In the genomic region with DNA sequence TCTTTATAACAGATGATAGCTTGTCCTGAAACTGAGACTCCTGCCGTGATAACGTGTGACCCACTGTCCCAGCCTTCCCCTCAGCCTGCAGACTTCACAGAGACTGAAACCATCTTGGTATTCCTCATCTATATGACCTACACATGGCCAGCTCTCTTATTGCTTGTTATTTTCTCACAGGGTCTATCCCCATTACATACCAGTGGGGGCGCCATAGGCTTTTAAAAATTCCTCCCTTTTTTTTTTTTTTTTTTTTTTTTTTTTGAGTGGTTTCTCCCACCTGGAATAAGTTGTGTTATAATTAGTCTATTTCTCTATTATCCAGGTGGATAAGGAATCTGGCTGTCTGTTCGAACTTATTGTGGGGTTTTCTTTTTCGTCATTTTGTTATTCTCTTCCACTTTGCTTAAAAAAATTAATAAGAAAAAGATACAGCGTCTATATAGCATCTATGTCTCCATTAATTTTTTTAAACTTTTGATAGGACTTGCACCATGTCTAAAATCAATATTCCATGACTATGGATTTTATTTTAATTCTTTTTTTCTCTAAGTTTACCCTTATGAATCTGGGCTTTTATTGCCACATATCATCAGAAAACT, we compare ENCODE assay signal across 10 cellular contexts. TPM values are rescaled to one million over a fixed set of nuclear protein-coding genes. Genes with fewer than 3 reads are reported as not detected.
A peak's percentile ranks its signal among the peaks of the same experiment; 100 is the strongest.
DNase-seq lines count a peak whose midpoint lies in the region; ATAC-seq, FAIRE-seq and TF ChIP-seq lines count a peak whose summit lies in the region.
"Had no signal": no experiment of that assay in that cellular context is flagged by ENCODE, and none has a peak within 500 bp of the region (broad histone marks: within the 10 kb centered on the region; RNA-seq: fewer than 3 reads in every experiment).

No MANE protein-coding gene starts in this region.

- in situ Hi-C loops in GM12878 (cut with MboI) = no loop called here

- H3K27ac ChIP-seq in Karpas-422 (ENCODE audit: low read length) = no peak overlapping the region
- H3K27ac ChIP-seq in GM12878 (ENCODE audit: control insufficient read depth, insufficient read depth) = no peak overlapping the region

- H3K4me1 ChIP-seq in Karpas-422 (ENCODE audit: low read length) (no peaks in the 10 kb centered on the region), GM12878 (ENCODE audit: control insufficient read depth, insufficient read depth, low read length) (no peaks in the 10 kb centered on the region), mucosa of descending colon (ENCODE audit: low read depth) (no peaks in the 10 kb centered on the region)

- no peak overlapping the region for H3K4me2 ChIP-seq in Karpas-422 (ENCODE audit: low read depth, low read length, poor library complexity, severe bottlenecking)
- H3K4me2 ChIP-seq in GM12878 (ENCODE audit: control insufficient read depth, insufficient read depth) = no peak overlapping the region

- no peaks in the 10 kb centered on the region for H4K20me1 ChIP-seq in Karpas-422 (ENCODE audit: insufficient read depth, low read depth, low read length)
- H4K20me1 ChIP-seq in GM12878 (ENCODE audit: control insufficient read depth, insufficient read depth) = no peaks in the 10 kb centered on the region

- TF ChIP-seq CTCF in GM12878 (IDR thresholded peaks at IDR 0.05 in 2 of 3, conservative IDR thresholded peaks at IDR 0.05 in 1 of 3; ENCODE audit: control insufficient read depth in 2 of 3, extremely low read depth in 1 of 3, insufficient read depth in 1 of 3, low read depth in 3 of 3, low read length in 3 of 3) (peak; percentile 7 to 19 (median 18); a peak in 3 of 6 replicates), mucosa of descending colon (IDR thresholded peaks at IDR 0.05) (no peak)

- peak; percentile 20 for DNase-seq in EH (ENCODE audit: low read depth)
- DNase-seq in Karpas-422 = peak; percentile 62
- no peak for DNase-seq in GM12878 (ENCODE audit: low read depth, low spot score)
- DNase-seq in mucosa of descending colon = no peak
- DNase-seq in NCI-H1694 (lab: John Stamatoyannopoulos, UW) = no peak
- DNase-seq in activated CD8-positive, alpha-beta memory T cell treated with anti-CD3 and anti-CD28 coated beads, Interleukin-2, amount 50 U/mL, for 4 hours = no peak
- DNase-seq: activated T-cell treated with anti-CD3 and anti-CD28 coated beads, Interleukin-2, amount 50 U/mL, for 24 hours; naive thymus-derived CD8-positive, alpha-beta T cell had no signal

- no peak overlapping the region for H2AFZ ChIP-seq in Karpas-422 (ENCODE audit: low read length)
- no peak overlapping the region for H2AFZ ChIP-seq in GM12878 (ENCODE audit: control insufficient read depth, low read depth, low read length)

- H3K27me3 ChIP-seq in Karpas-422 (ENCODE audit: low read length) = 0 out of 2 replicates have a peak, but pooled peaks cover 2% of the 10 kb centered on the region
- H3K27me3 ChIP-seq in GM12878 (replicated peaks in 1 of 2; ENCODE audit: control insufficient read depth in 2 of 2, insufficient read depth in 2 of 2, low read length in 1 of 2) = no peaks in the 10 kb centered on the region

- no peak for TF ChIP-seq EP300 in GM12878 (IDR thresholded peaks at IDR 0.05; ENCODE audit: borderline replicate concordance in 1 of 2, control insufficient read depth in 1 of 2, low read depth in 2 of 2, low read length in 2 of 2)

- H3K4me3 ChIP-seq in Karpas-422 (ENCODE audit: low read length) (no peak overlapping the region), GM12878 (no peak overlapping the region), mucosa of descending colon (no peak overlapping the region)

- H3K9me3 ChIP-seq in Karpas-422 (ENCODE audit: low read length) (no peaks in the 10 kb centered on the region), GM12878 (replicated peaks; ENCODE audit: control insufficient read depth, insufficient read depth, low read length) (no peaks in the 10 kb centered on the region), mucosa of descending colon (no peaks in the 10 kb centered on the region)

- CTCF ChIA-PET in GM12878 (lab: Yijun Ruan, JAX) = interaction anchor here (0.6 kb wide), 1 partner anchor 14 kb away, joined by 3 read pairs; no protein-coding TSS in a partner anchor

- 43% methylated on average over 6 of the region's 6 CpGs for WGBS in GM12878 (ENCODE audit: insufficient coverage, insufficient replicate concordance, low lambda C conversion rate, missing lambda C conversion rate)

- no TSS peak for BruUV-seq in GM12878 (replicated peaks; lab: Mats Ljungman, UMichigan)

- no peak overlapping the region for H3K9ac ChIP-seq in Karpas-422 (ENCODE audit: low read length)
- no peak overlapping the region for H3K9ac ChIP-seq in GM12878 (ENCODE audit: control insufficient read depth, insufficient read depth, low read length)

- SMC1A ChIA-PET in GM12878 (lab: Charles Lee; ENCODE audit: uncharacterized antibody, unreplicated experiment) = interaction anchor here (0.6 kb wide), 1 partner anchor 8 kb away, joined by 3 read pairs; no protein-coding TSS in a partner anchor

- 0 out of 3 replicates have a peak, but pooled peaks have one; percentile 34 for ATAC-seq in GM12878
- ATAC-seq in mucosa of descending colon = peak; percentile 65
- ATAC-seq in HG03045 (IDR thresholded peaks at IDR 0.05; ENCODE audit: unreplicated experiment) = no peak
- no peak for ATAC-seq in HG02642 (IDR thresholded peaks at IDR 0.05; ENCODE audit: poor library complexity, unreplicated experiment)
- ATAC-seq: naive thymus-derived CD8-positive, alpha-beta T cell had no signal

- no peak for FAIRE-seq in GM12878 (lab: Jason Lieb, UNC)

- intact Hi-C loops in GM12878 (cut with micrococcal nuclease; ENCODE audit: unreplicated experiment) (no loop called here), mucosa of descending colon (cut with DNase I, micrococcal nuclease) (no loop called here)

- RAD21 ChIA-PET in GM12878 (lab: Charles Lee; ENCODE audit: unreplicated experiment) = no interaction called here

- H3K79me2 ChIP-seq in Karpas-422 (ENCODE audit: low read length) (no peaks in the 10 kb centered on the region), GM12878 (ENCODE audit: control insufficient read depth, insufficient read depth, low read length) (no peaks in the 10 kb centered on the region)

- TF ChIP-seq RAD21 in GM12878 (IDR thresholded peaks at IDR 0.05; ENCODE audit: insufficient read depth, low read depth, low read length) = 0 out of 2 replicates have a peak, but pooled peaks have one; percentile 13

- H3K36me3 ChIP-seq in Karpas-422 (ENCODE audit: insufficient read depth, low read length) (no peaks in the 10 kb centered on the region), GM12878 (ENCODE audit: control insufficient read depth in 2 of 2, insufficient read depth in 2 of 2, low read length in 1 of 2) (no peaks in the 10 kb centered on the region), mucosa of descending colon (ENCODE audit: low read depth) (no peaks in the 10 kb centered on the region)

- no peaks in the 10 kb centered on the region for H3K9me2 ChIP-seq in Karpas-422 (replicated peaks; ENCODE audit: insufficient read depth, low read length)

- POLR2A ChIA-PET in GM12878 (lab: Charles Lee) = no interaction called here

- TF ChIP-seq POLR2A in GM12878 (IDR thresholded peaks at IDR 0.05; ENCODE audit: low read depth, low read length) = no peak

TF ChIP-seq in GM12878, 131 proteins besides CTCF, POLR2A, EP300 and RAD21:
- TF ChIP-seq ZNF384 (IDR thresholded peaks at IDR 0.05; ENCODE audit: borderline replicate concordance, low read depth, low read length) (peak; percentile 50), RAD51 (IDR thresholded peaks at IDR 0.05) (no peak)

RNA-seq across cellular contexts. Expression of a gene that starts 47.2 kb away (rescaled TPM):
- not detected in 2 replicates for total RNA-seq in Karpas-422 (2014; rRNA removed; shearing (Covaris generic); ENCODE audit: low replicate concordance)
- not detected in 2 replicates for total RNA-seq in GM12878 (2013; cell fraction: nucleolus; rRNA removed)
- total RNA-seq in GM12878 (2014; rRNA removed) (not detected in 2 replicates), GM12878 (2014; rRNA removed; fragmentation: Illumina TruSeq; extraction: Trizol) (not detected in 2 replicates), GM12878 (2021) (0.05 TPM in 1 of 2 replicates, not detected in the other), mucosa of descending colon (10 to 100 TPM in 1 of 3 donors, 1 to 10 TPM in 2; 3.5 to 15.6 (median 3.7) TPM)
- polyA plus RNA-seq in GM12878 (2011; ENCODE audit: low read depth) = not detected
- polyA plus RNA-seq in GM12878 (2011; rRNA removed) (not detected in 2 replicates), GM12878 (2014; fragmentation: Illumina TruSeq; extraction: Trizol) (not detected in 2 replicates), GM12878 (2014; fragmentation: Nextera tagmentation; extraction: Ambion mirVana) (not detected), GM12878 (2014; rRNA removed) (not detected in 2 replicates), GM12878 (2016; fragmentation: Nextera tagmentation; extraction: Ambion mirVana) (under 1 TPM in 1 of 2 experiments, not detected in 1; 0.05 TPM)
- polyA plus RNA-seq in GM12878 (2011; cell fraction: cytosol; rRNA removed) = not detected in 2 replicates
- polyA plus RNA-seq in GM12878 (2011; cell fraction: nucleus; rRNA removed) = not detected in 2 replicates
- polyA plus RNA-seq in GM12878 (2012) = not detected in 2 replicates
- polyA minus RNA-seq in GM12878 (2011; rRNA and poly(A)+ RNA removed) = not detected in 2 replicates
- polyA minus RNA-seq in GM12878 (2011; cell fraction: cytosol; rRNA and poly(A)+ RNA removed) = not detected in 2 replicates
- polyA minus RNA-seq in GM12878 (2011; cell fraction: nucleus; rRNA and poly(A)+ RNA removed) = not detected in 2 replicates
- total RNA-seq: naive thymus-derived CD8-positive, alpha-beta T cell had no signal
- polyA plus RNA-seq: naive thymus-derived CD8-positive, alpha-beta T cell had no signal

RNA-seq across cellular contexts. Expression of a gene that starts 53.2 kb away (rescaled TPM):
- total RNA-seq in Karpas-422 (2014; rRNA removed; shearing (Covaris generic); ENCODE audit: low replicate concordance) = not detected in 2 replicates
- not detected in 2 replicates for total RNA-seq in GM12878 (2013; cell fraction: nucleolus; rRNA removed)
- total RNA-seq in GM12878 (2014; rRNA removed) = 0.22 and 1.5 TPM in 2 replicates
- 0.27 and 0.28 TPM in 2 replicates for total RNA-seq in GM12878 (2014; rRNA removed; fragmentation: Illumina TruSeq; extraction: Trizol)
- 0.56 TPM in 2 replicates for total RNA-seq in GM12878 (2021)
- polyA plus RNA-seq in GM12878 (2011; ENCODE audit: low read depth) = 0.33 TPM
- polyA plus RNA-seq in GM12878 (2011; rRNA removed) = 0.05 TPM in 1 of 2 replicates, not detected in the other
- not detected in 2 replicates for polyA plus RNA-seq in GM12878 (2011; cell fraction: cytosol; rRNA removed)
- not detected in 2 replicates for polyA plus RNA-seq in GM12878 (2011; cell fraction: nucleus; rRNA removed)
- polyA plus RNA-seq in GM12878 (2012) = 0.91 and 1.0 TPM in 2 replicates
- 0.17 and 0.21 TPM in 2 replicates for polyA plus RNA-seq in GM12878 (2014; fragmentation: Illumina TruSeq; extraction: Trizol)
- polyA plus RNA-seq in GM12878 (2014; fragmentation: Nextera tagmentation; extraction: Ambion mirVana) = under 1 TPM; 0.05 to 0.35 TPM
- polyA plus RNA-seq in GM12878 (2014; rRNA removed) = 0.28 and 1.1 TPM in 2 replicates
- polyA plus RNA-seq in GM12878 (2016; fragmentation: Nextera tagmentation; extraction: Ambion mirVana) = under 1 TPM; 0.51 to 0.64 TPM
- polyA minus RNA-seq in GM12878 (2011; rRNA and poly(A)+ RNA removed) = not detected in 2 replicates
- not detected in 2 replicates for polyA minus RNA-seq in GM12878 (2011; cell fraction: cytosol; rRNA and poly(A)+ RNA removed)
- not detected in 2 replicates for polyA minus RNA-seq in GM12878 (2011; cell fraction: nucleus; rRNA and poly(A)+ RNA removed)
- total RNA-seq in mucosa of descending colon = 10 to 100 TPM; 26.2 to 70.9 (median 67.2) TPM

Comparison
In these comparisons a context has a peak if more than half of its experiments do, and no peak if none do; other contexts are left out.
1. DNase-seq: peak in EH (single experiment) and Karpas-422 (single experiment); none in GM12878 (single experiment), mucosa of descending colon (0 of 3), NCI-H1694 (single experiment) and activated CD8-positive, alpha-beta memory T cell treated with anti-CD3 and anti-CD28 coated beads, Interleukin-2, amount 50 U/mL, for 4 hours (single experiment).
2. ATAC-seq: peak in GM12878 (single experiment) and mucosa of descending colon (single experiment); none in HG03045 (single experiment) and HG02642 (single experiment).
3. RNA of a gene that starts 53.2 kb away (total RNA-seq): 26.2 to 70.9 TPM in mucosa of descending colon; 0.22 to 1.5 TPM in GM12878 and not detected in Karpas-422; every median in the first group is over 10 times any median in the second.